22 cellular contexts compared by ENCODE assay signal in the genomic region with DNA sequence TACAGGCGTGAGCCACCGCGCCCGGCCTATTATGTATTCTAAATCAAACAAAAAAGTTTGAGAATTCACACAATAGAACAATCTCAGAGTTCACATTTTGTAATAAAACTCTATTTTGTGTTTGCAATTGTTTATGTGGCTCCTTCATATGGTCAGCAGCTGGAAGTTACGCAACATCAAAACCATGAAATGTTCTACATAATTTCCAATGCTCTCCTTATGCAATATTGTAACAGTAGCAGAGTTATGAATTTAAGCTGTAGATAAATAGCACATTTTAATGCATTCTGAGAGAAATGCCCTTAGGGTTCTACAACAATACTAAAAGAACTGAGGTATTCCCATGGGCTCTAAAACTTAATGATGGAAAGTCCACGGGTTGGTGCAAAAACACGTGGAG.
A peak's percentile ranks its signal among the peaks of the same experiment; 100 is the strongest.
DNase-seq lines count a peak whose midpoint lies in the region; ATAC-seq, FAIRE-seq and TF ChIP-seq lines count a peak whose summit lies in the region.
"Had no signal": no experiment of that assay in that cellular context is flagged by ENCODE, and none has a peak within 500 bp of the region (broad histone marks: within the 10 kb centered on the region; RNA-seq: fewer than 3 reads in every experiment).

No MANE protein-coding gene starts in this region.

- no peaks in the 10 kb centered on the region for H4K20me1 ChIP-seq in HepG2 (ENCODE audit: insufficient read depth, low read length)
- H4K20me1 ChIP-seq in GM23338 (replicated peaks; ENCODE audit: insufficient read depth) = no peaks in the 10 kb centered on the region

- TF ChIP-seq POLR2A in HepG2 (IDR thresholded peaks at IDR 0.05; ENCODE audit: insufficient read depth in 1 of 2, low read depth in 2 of 2, low read length in 2 of 2) (no peak), right lobe of liver (IDR thresholded peaks at IDR 0.05) (no peak)

- H3K27me3 Mint-ChIP-seq in GM23338 (ENCODE audit: insufficient read depth, low read depth, poor library complexity) = no peaks in the 10 kb centered on the region
- H3K27me3 Mint-ChIP-seq: activated B cell treated with CpG ODN at 0.5 μM for 24 hours had no signal

- no peak overlapping the region for H3K4me2 ChIP-seq in HepG2 (ENCODE audit: low read depth, low read length)
- no peak overlapping the region for H3K4me2 ChIP-seq in GM23338

- POLR2A ChIA-PET in HepG2 (lab: Yijun Ruan, JAX) = no interaction called here

- no peaks in the 10 kb centered on the region; the same call in 2 of the 3 replicates for H3K9me3 Mint-ChIP-seq in GM23338

- CTCF ChIA-PET in HepG2 (lab: Yijun Ruan, JAX; ENCODE audit: low intra/inter-chr PET ratio, low total read pairs) = no interaction called here

- H3K4me3 Mint-ChIP-seq in GM23338 = no peak overlapping the region
- H3K4me3 Mint-ChIP-seq: activated B cell treated with CpG ODN at 0.5 μM for 24 hours; activated naive CD4-positive, alpha-beta T cell treated with anti-CD3 and anti-CD28 coated beads for 36 hours had no signal

- H3K9ac ChIP-seq in HepG2 (ENCODE audit: insufficient read depth, low read depth, low read length) = no peak overlapping the region
- no peak overlapping the region for H3K9ac ChIP-seq in SK-N-MC (ENCODE audit: insufficient read length)

- no peak for TF ChIP-seq RAD21 in HepG2 (CRISPR knock-in tag; IDR thresholded peaks at IDR 0.05)

- H3K4me1 ChIP-seq in HepG2 (ENCODE audit: insufficient read depth, low read length) (no peaks in the 10 kb centered on the region), right lobe of liver (no peaks in the 10 kb centered on the region), GM23338 (ENCODE audit: insufficient read depth) (no peaks in the 10 kb centered on the region)
- H3K4me1 ChIP-seq: BE2C, heart right ventricle, psoas muscle had no signal

- H3K27ac ChIP-seq in HepG2 (ENCODE audit: extremely low read length, insufficient read depth, low read length) = no peak overlapping the region
- H3K27ac ChIP-seq in right lobe of liver = no peak overlapping the region
- peak overlapping the region; percentile 44 for H3K27ac ChIP-seq in SK-N-MC
- H3K27ac ChIP-seq in GM23338 (ENCODE audit: low read depth) = no peak overlapping the region
- H3K27ac ChIP-seq: heart right ventricle, psoas muscle had no signal

- 53% methylated on average over 7 of the region's 7 CpGs for WGBS in HepG2 (ENCODE audit: low lambda C conversion rate)
- WGBS in right lobe of liver (ENCODE audit: insufficient coverage, low coverage, low lambda C conversion rate, missing lambda C conversion rate) = 70% methylated on average over 6 of the region's 7 CpGs

- FAIRE-seq in HepG2 (lab: Jason Lieb, UNC) = no peak
- FAIRE-seq: A204.1, bronchial epithelial cell, H54 had no signal

- H3K36me3 ChIP-seq in HepG2 (replicated peaks in 1 of 2; ENCODE audit: control insufficient read depth in 1 of 2, insufficient read depth in 2 of 2, low read length in 2 of 2) (no peaks in the 10 kb centered on the region), right lobe of liver (no peaks in the 10 kb centered on the region), SK-N-MC (ENCODE audit: insufficient read depth, low read length) (no peaks in the 10 kb centered on the region), GM23338 (ENCODE audit: insufficient read depth) (no peaks in the 10 kb centered on the region)
- H3K36me3 ChIP-seq: BE2C, heart right ventricle had no signal

- ATAC-seq in HepG2 = no peak
- ATAC-seq in right lobe of liver = no peak
- ATAC-seq in GM23338 = no peak
- no peak for ATAC-seq in GM18858 (IDR thresholded peaks at IDR 0.05; ENCODE audit: unreplicated experiment)
- ATAC-seq: heart right ventricle, psoas muscle had no signal

- no peaks in the 10 kb centered on the region for H3K4me1 Mint-ChIP-seq in GM23338
- H3K4me1 Mint-ChIP-seq: activated B cell treated with CpG ODN at 0.5 μM for 24 hours had no signal

- H3K4me3 ChIP-seq in HepG2 (replicated peaks in 1 of 3; ENCODE audit: insufficient read depth in 1 of 3, low read depth in 2 of 3, low read length in 3 of 3) = no peak overlapping the region
- H3K4me3 ChIP-seq in right lobe of liver = no peak overlapping the region
- no peak overlapping the region for H3K4me3 ChIP-seq in SK-N-MC
- H3K4me3 ChIP-seq in GM23338 = no peak overlapping the region
- H3K4me3 ChIP-seq: heart right ventricle, psoas muscle had no signal

- H3K27me3 ChIP-seq in HepG2 (ENCODE audit: control insufficient read depth in 1 of 2, insufficient read depth in 2 of 2, low read length in 2 of 2) (no peaks in the 10 kb centered on the region), right lobe of liver (no peaks in the 10 kb centered on the region), GM23338 (ENCODE audit: insufficient read depth) (no peaks in the 10 kb centered on the region)
- H3K27me3 ChIP-seq: BE2C, heart right ventricle had no signal

- in situ Hi-C loops in HepG2 (cut with HindIII; ENCODE audit: extremely low pct_ligation_motif_present, low pct_unique_long_range_greater_than_20kb) = no loop called here

- TF ChIP-seq EP300 in HepG2 (IDR thresholded peaks at IDR 0.05; ENCODE audit: low read depth in 2 of 2, low read length in 2 of 2) (no peak), HepG2 (CRISPR knock-in tag; IDR thresholded peaks at IDR 0.05; ENCODE audit: borderline replicate concordance) (no peak)

- TF ChIP-seq CTCF in HepG2 (CRISPR knock-in tag; IDR thresholded peaks at IDR 0.05) (no peak), right lobe of liver (IDR thresholded peaks at IDR 0.05) (no peak), GM23338 (conservative IDR thresholded peaks at IDR 0.05; ENCODE audit: low read depth in 2 of 2) (no peak)

- DNase-seq in HepG2 (ENCODE audit: low spot score) (no peak), right lobe of liver (no peak), SK-N-MC (ENCODE audit: low read depth, low spot score) (peak; percentile 50), fibroblast of the conjunctiva (ENCODE audit: low read depth) (peak; percentile 32), GM23338 (ENCODE audit: low spot score) (no peak), SK-N-DZ (ENCODE audit: low spot score) (no peak), globus pallidus (ENCODE audit: low spot score) (no peak)
- DNase-seq: activated B cell treated with CpG ODN at 0.5 μM for 24 hours; activated naive CD4-positive, alpha-beta T cell treated with anti-CD3 and anti-CD28 coated beads for 36 hours; BE2C; GF-D8; heart right ventricle; mesenchymal stem cell; NCI-H1436; NCI-H524; psoas muscle; RPMI8226; T-helper 9 cell had no signal

- no peaks in the 10 kb centered on the region; the same call in 1 of the 2 replicates for H3K9me3 ChIP-seq in HepG2 (ENCODE audit: low read length)
- H3K9me3 ChIP-seq in right lobe of liver = no peaks in the 10 kb centered on the region
- H3K9me3 ChIP-seq in SK-N-MC (ENCODE audit: low read depth, low read length) = no peaks in the 10 kb centered on the region
- H3K9me3 ChIP-seq: psoas muscle had no signal

- no TSS peak for BruUV-seq in HepG2 (replicated peaks; lab: Mats Ljungman, UMichigan)

- H3K79me2 ChIP-seq in HepG2 (ENCODE audit: insufficient read depth, low read length) (no peaks in the 10 kb centered on the region), GM23338 (replicated peaks; ENCODE audit: insufficient read depth) (no peaks in the 10 kb centered on the region)

- H3K36me3 Mint-ChIP-seq in GM23338 (ENCODE audit: low read depth) = no peaks in the 10 kb centered on the region; the same call in 2 of the 3 replicates

- no peak overlapping the region for H3K27ac Mint-ChIP-seq in GM23338
- H3K27ac Mint-ChIP-seq: activated B cell treated with CpG ODN at 0.5 μM for 24 hours; activated naive CD4-positive, alpha-beta T cell treated with anti-CD3 and anti-CD28 coated beads for 36 hours had no signal

- no peaks in the 10 kb centered on the region for H3F3A ChIP-seq in GM23338 (replicated peaks; ENCODE audit: low read depth)

- no peaks in the 10 kb centered on the region for H3K9me2 ChIP-seq in GM23338 (ENCODE audit: insufficient read depth)

- H2AFZ ChIP-seq in HepG2 (ENCODE audit: low read length) = no peak overlapping the region
- H2AFZ ChIP-seq in GM23338 = no peak overlapping the region

- intact Hi-C loops in HepG2 (cut with micrococcal nuclease; ENCODE audit: unreplicated experiment) = no loop called here
- intact Hi-C loops in right lobe of liver (cut with DNase I) = no loop called here

TF ChIP-seq in HepG2, 621 proteins besides CTCF, POLR2A, EP300 and RAD21:
- no peak for TF ChIP-seq ZC3H13 (CRISPR knock-in tag; IDR thresholded peaks at IDR 0.05)
- TF ChIP-seq CEBPB (IDR thresholded peaks at IDR 0.05; ENCODE audit: borderline replicate concordance, low read depth, low read length) = peak; percentile 73
- TF ChIP-seq ZNF766 (CRISPR knock-in tag; IDR thresholded peaks at IDR 0.05; ENCODE audit: borderline replicate concordance) = no peak
- no peak for TF ChIP-seq RORA (CRISPR knock-in tag; IDR thresholded peaks at IDR 0.05)
TF ChIP-seq in HepG2: peak in this region for 1.

TF ChIP-seq in GM23338, 12 proteins besides CTCF, POLR2A, EP300 and RAD21 (continues in another document):
- TF ChIP-seq ZNF331 (CRISPR knock-in tag; IDR thresholded peaks at IDR 0.05; ENCODE audit: low read depth) = no peak
- TF ChIP-seq STAT1 (IDR thresholded peaks at IDR 0.05; ENCODE audit: unreplicated experiment) = no peak
- TF ChIP-seq EZH2 (IDR thresholded peaks at IDR 0.05; ENCODE audit: low read depth, unreplicated experiment) = no peak
- TF ChIP-seq JUNB (IDR thresholded peaks at IDR 0.05; ENCODE audit: unreplicated experiment) = no peak
- TF ChIP-seq, protein P1, sequence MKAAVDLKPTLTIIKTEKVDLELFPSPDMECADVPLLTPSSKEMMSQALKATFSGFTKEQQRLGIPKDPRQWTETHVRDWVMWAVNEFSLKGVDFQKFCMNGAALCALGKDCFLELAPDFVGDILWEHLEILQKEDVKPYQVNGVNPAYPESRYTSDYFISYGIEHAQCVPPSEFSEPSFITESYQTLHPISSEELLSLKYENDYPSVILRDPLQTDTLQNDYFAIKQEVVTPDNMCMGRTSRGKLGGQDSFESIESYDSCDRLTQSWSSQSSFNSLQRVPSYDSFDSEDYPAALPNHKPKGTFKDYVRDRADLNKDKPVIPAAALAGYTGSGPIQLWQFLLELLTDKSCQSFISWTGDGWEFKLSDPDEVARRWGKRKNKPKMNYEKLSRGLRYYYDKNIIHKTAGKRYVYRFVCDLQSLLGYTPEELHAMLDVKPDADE (IDR thresholded peaks at IDR 0.05) = no peak
- TF ChIP-seq CREB1 (CRISPR knock-in tag; IDR thresholded peaks at IDR 0.05; ENCODE audit: low read depth) = no peak
- no peak for TF ChIP-seq EZH2phosphoT487 (IDR thresholded peaks at IDR 0.05; ENCODE audit: unreplicated experiment)

Comparison
In these comparisons a context has a peak if more than half of its experiments do, and no peak if none do; other contexts are left out.
1. DNase-seq: peak in SK-N-MC (single experiment) and fibroblast of the conjunctiva (single experiment); none in HepG2 (single experiment), right lobe of liver (0 of 3), GM23338 (single experiment), SK-N-DZ (single experiment) and globus pallidus (single experiment).